ENCODE assay signal across 10 cellular contexts in the genomic region with DNA sequence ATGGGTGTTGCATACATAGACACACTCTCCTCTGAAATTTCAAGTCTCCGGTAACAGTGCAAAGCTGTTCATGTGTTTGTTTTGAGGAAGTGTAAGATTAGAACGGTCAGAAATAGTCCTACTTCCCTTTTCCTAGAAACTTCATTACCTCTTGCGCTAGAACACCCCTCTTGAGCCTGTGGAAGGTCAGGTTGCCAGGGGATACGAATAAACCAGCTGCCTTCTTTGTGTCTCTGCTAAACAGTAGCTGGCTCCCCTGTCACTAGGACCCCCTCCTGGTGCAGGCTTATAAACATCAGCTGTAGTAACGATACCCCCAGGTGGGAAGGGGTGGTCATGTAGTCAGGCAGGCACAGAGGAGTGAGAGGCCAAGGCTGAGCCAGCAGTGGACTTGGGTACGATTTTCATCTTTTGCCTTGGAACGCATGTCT.
DNase-seq lines count a peak whose midpoint lies in the region; ATAC-seq and TF ChIP-seq lines count a peak whose summit lies in the region.
"Had no signal": no experiment of that assay in that cellular context is flagged by ENCODE, and none has a peak within 500 bp of the region (broad histone marks: within the 10 kb centered on the region; RNA-seq: fewer than 3 reads in every experiment).

No MANE protein-coding gene starts in this region.

- H3K4me1 ChIP-seq in Karpas-422 (ENCODE audit: low read length) (peaks cover 65% of the 10 kb centered on the region), right cardiac atrium (ENCODE audit: control insufficient read depth, insufficient read depth, low read length) (peaks cover 15% of the 10 kb centered on the region)
- H3K4me1 ChIP-seq: HAP-1 had no signal

- H4K20me1 ChIP-seq in Karpas-422 (ENCODE audit: insufficient read depth, low read depth, low read length) = peaks cover 78% of the 10 kb centered on the region

- no peak overlapping the region for H3K9ac ChIP-seq in Karpas-422 (ENCODE audit: low read length)

- peak overlapping the region; percentile 57 for H3K4me2 ChIP-seq in Karpas-422 (ENCODE audit: low read depth, low read length, poor library complexity, severe bottlenecking)

- DNase-seq in GM06990 (ENCODE audit: extremely low read depth, insufficient read length) (peak; percentile 48), Karpas-422 (peak; percentile 86), right cardiac atrium (peak in 1 of 3 donors; percentile 13), LoVo (ENCODE audit: low spot score) (no peak), D341Med (ENCODE audit: low spot score) (no peak)
- DNase-seq in activated CD4-positive, alpha-beta T cell treated with anti-CD3 and anti-CD28 coated beads, Interleukin-2, amount 50 U/mL, for 48 hours = no peak
- DNase-seq: NCI-H2171 had no signal

- no peak overlapping the region for H2AFZ ChIP-seq in Karpas-422 (ENCODE audit: low read length)

- peaks cover 88% of the 10 kb centered on the region for H3K79me2 ChIP-seq in Karpas-422 (ENCODE audit: low read length)

- H3K36me3 ChIP-seq in GM06990 (ENCODE audit: control insufficient read depth, insufficient read depth, low read length) (peaks cover 1% of the 10 kb centered on the region), Karpas-422 (ENCODE audit: insufficient read depth, low read length) (peaks cover 44% of the 10 kb centered on the region)
- H3K36me3 ChIP-seq: HAP-1 had no signal

- 39% methylated on average over 7 of the region's 7 CpGs for WGBS in right cardiac atrium

- H3K27me3 ChIP-seq in GM06990 (replicated peaks; ENCODE audit: control insufficient read depth, insufficient read depth, low read length) (no peaks in the 10 kb centered on the region), Karpas-422 (ENCODE audit: low read length) (no peaks in the 10 kb centered on the region), right cardiac atrium (ENCODE audit: control insufficient read depth, insufficient read depth) (no peaks in the 10 kb centered on the region)

- H3K27ac ChIP-seq in Karpas-422 (ENCODE audit: low read length) (peak overlapping the region; percentile 37), right cardiac atrium (ENCODE audit: low read length) (no peak overlapping the region)

- ATAC-seq in GM21526 (IDR thresholded peaks at IDR 0.05; ENCODE audit: low FRiP score, unreplicated experiment) (peak; percentile 65), right cardiac atrium (peak; percentile 12 to 23), HG02840 (IDR thresholded peaks at IDR 0.05; ENCODE audit: low FRiP score, unreplicated experiment) (no peak)

- no peak overlapping the region; the same call in 1 of the 2 replicates for H3K4me3 ChIP-seq in GM06990 (replicated peaks; ENCODE audit: low read depth, low read length)
- no peak overlapping the region; the same call in 1 of the 2 replicates for H3K4me3 ChIP-seq in Karpas-422 (ENCODE audit: low read length)
- no peak overlapping the region for H3K4me3 ChIP-seq in right cardiac atrium (ENCODE audit: low read length)
- H3K4me3 ChIP-seq: HAP-1 had no signal

- no peak for TF ChIP-seq CTCF in GM06990 (IDR thresholded peaks at IDR 0.05; ENCODE audit: insufficient read depth, low read length, poor library complexity, severe bottlenecking)

- H3K9me2 ChIP-seq in Karpas-422 (replicated peaks; ENCODE audit: insufficient read depth, low read length) = no peaks in the 10 kb centered on the region

- intact Hi-C loops in right cardiac atrium (cut with DNase I) = no loop called here

- H3K9me3 ChIP-seq in Karpas-422 (ENCODE audit: low read length) = no peaks in the 10 kb centered on the region
- H3K9me3 ChIP-seq in right cardiac atrium (ENCODE audit: control insufficient read depth, low read length) = no peaks in the 10 kb centered on the region

Comparison
In these comparisons a context has a peak if more than half of its experiments do, and no peak if none do; other contexts are left out.
1. DNase-seq: peak in GM06990 (single experiment) and Karpas-422 (single experiment); none in LoVo (single experiment), D341Med (single experiment) and activated CD4-positive, alpha-beta T cell treated with anti-CD3 and anti-CD28 coated beads, Interleukin-2, amount 50 U/mL, for 48 hours (0 of 2).